11 cellular contexts compared by ENCODE assay signal in genomic region chr3:112056451-112056929, GRCh38. TPM values are rescaled to one million over a fixed set of nuclear protein-coding genes. Genes with fewer than 3 reads are reported as not detected.
A peak's percentile ranks its signal among the peaks of the same experiment; 100 is the strongest.
DNase-seq lines count a peak whose midpoint lies in the region; ATAC-seq, FAIRE-seq and TF ChIP-seq lines count a peak whose summit lies in the region.
"Had no signal": no experiment of that assay in that cellular context is flagged by ENCODE, and none has a peak within 500 bp of the region (broad histone marks: within the 10 kb centered on the region; RNA-seq: fewer than 3 reads in every experiment).

No MANE protein-coding gene starts in this region.

- DNase-seq in A549 (ENCODE audit: low read depth in 1 of 2, low spot score in 1 of 2) (peak in 1 of 2 experiments; percentile 26), GM04504 (ENCODE audit: low read depth) (peak; percentile 10), fibroblast of the aortic adventitia (ENCODE audit: low read depth) (peak; percentile 67), NCI-H2081 (lab: John Stamatoyannopoulos, UW) (no peak), medulla oblongata (ENCODE audit: extremely low spot score) (no peak)
- peak; percentile 9 to 31 for DNase-seq in activated CD4-positive, alpha-beta T cell treated with anti-CD3 and anti-CD28 coated beads, Interleukin-2, amount 50 U/mL, for 48 hours
- DNase-seq: effector CD4-positive, alpha-beta T cell; NCI-H1694; T1000 had no signal

- peak; percentile 55 to 66; a peak in 4 of 6 replicates for ATAC-seq in A549
- no peak for ATAC-seq in GM19397 (IDR thresholded peaks at IDR 0.05; ENCODE audit: unreplicated experiment)
- ATAC-seq in HG03196 (IDR thresholded peaks at IDR 0.05; ENCODE audit: unreplicated experiment), result no peak

- 65% methylated on average over 6 of the region's 6 CpGs for WGBS in A549 (ENCODE audit: missing lambda C conversion rate)

- TF ChIP-seq RAD21 in A549 (conservative IDR thresholded peaks at IDR 0.05 in 1 of 2, IDR thresholded peaks at IDR 0.05 in 1 of 2), result no peak

- no peak for TF ChIP-seq POLR2A in A549 (IDR thresholded peaks at IDR 0.05; ENCODE audit: low read length)

- H3K4me2 ChIP-seq in A549, result peak overlapping the region; percentile 28

- H3K4me3 ChIP-seq in A549 (no peak overlapping the region), fibroblast of the aortic adventitia (ENCODE audit: low read depth, low read length) (no peak overlapping the region)

- 0 out of 6 replicates have a peak overlapping the region, but pooled peaks of 1 of the 2 experiments have one; percentile 42 for H3K27ac ChIP-seq in A549

- no peak for TF ChIP-seq EP300 in A549 (IDR thresholded peaks at IDR 0.05)

- FAIRE-seq in A549 (lab: Jason Lieb, UNC), result no peak

- peaks cover 15% of the 10 kb centered on the region for H3K4me1 ChIP-seq in A549

- TF ChIP-seq CTCF in A549 (IDR thresholded peaks at IDR 0.05), result no peak
- no peak for TF ChIP-seq CTCF in fibroblast of the aortic adventitia (IDR thresholded peaks at IDR 0.05; ENCODE audit: insufficient read depth, low read length)

- H3K9me3 ChIP-seq in A549, result no peaks in the 10 kb centered on the region

- POLR2A ChIA-PET in A549 (lab: Yijun Ruan, JAX), result no interaction called here

- CTCF ChIA-PET in A549 (lab: Yijun Ruan, JAX), result interaction anchor here (1.0 to 3.7 kb wide), 3 partner anchors 12 to 78 kb away, joined by 3 to 17 read pairs (median 4); partner anchors contain the start of gene ABHD10

TF ChIP-seq in A549, 52 proteins besides CTCF, POLR2A, EP300 and RAD21:
- TF ChIP-seq PBX3 (IDR thresholded peaks at IDR 0.05) (no peak), FOSL2 (IDR thresholded peaks at IDR 0.05) (no peak), FOSL2 (CRISPR knock-in tag; IDR thresholded peaks at IDR 0.05) (peak; percentile 51), RFX5 (IDR thresholded peaks at IDR 0.05) (no peak), RNF2 (IDR thresholded peaks at IDR 0.05; ENCODE audit: borderline replicate concordance, low read depth) (no peak), KDM1A (IDR thresholded peaks at IDR 0.05; ENCODE audit: low read depth) (no peak), KDM5A (IDR thresholded peaks at IDR 0.05) (no peak), SREBF2 (IDR thresholded peaks at IDR 0.05) (no peak)

RNA-seq across cellular contexts. Expression of gene TMPRSS7, which starts 22.0 kb away (rescaled TPM):
- polyA plus RNA-seq in A549 (2011; rRNA removed), result 0.04 TPM in 2 replicates
- 0.03 and 0.06 TPM in 2 replicates for polyA plus RNA-seq in A549 (2012; cell fraction: cytosol; rRNA removed)
- polyA plus RNA-seq in A549 (2012; cell fraction: nucleus; rRNA removed), result 0.04 TPM in 1 of 2 replicates, not detected in the other
- 0.05 to 0.09 TPM (median 0.05 TPM) in 3 replicates for polyA plus RNA-seq in A549 (2017; fragmentation: RNase III; extraction: RNeasy Plus Mini Kit Qiagen cat#74134 plus additional on column Dnase treatment)
- 0.10 TPM in 1 of 2 replicates, not detected in the other for polyA minus RNA-seq in A549 (2011; rRNA and poly(A)+ RNA removed)
- not detected in 2 replicates for total RNA-seq in fibroblast of the aortic adventitia (ENCODE audit: low replicate concordance)

RNA-seq across cellular contexts. Expression of gene C3orf52, which starts 29.7 kb away (rescaled TPM):
- polyA plus RNA-seq in A549 (2011; rRNA removed) (10.3 and 11.5 TPM in 2 replicates), A549 (2017; fragmentation: RNase III; extraction: RNeasy Plus Mini Kit Qiagen cat#74134 plus additional on column Dnase treatment) (7.0 to 7.7 TPM (median 7.5 TPM) in 3 replicates)
- 3.3 and 3.8 TPM in 2 replicates for polyA plus RNA-seq in A549 (2012; cell fraction: cytosol; rRNA removed)
- polyA plus RNA-seq in A549 (2012; cell fraction: nucleus; rRNA removed), result 3.2 and 9.3 TPM in 2 replicates
- polyA minus RNA-seq in A549 (2011; rRNA and poly(A)+ RNA removed), result 11.5 and 14.5 TPM in 2 replicates
- 4.4 and 10.7 TPM in 2 replicates for total RNA-seq in fibroblast of the aortic adventitia (ENCODE audit: low replicate concordance)

RNA-seq across cellular contexts. Expression of gene TAGLN3, which starts 57.8 kb away (rescaled TPM):
- polyA plus RNA-seq in A549 (2011; rRNA removed) (not detected in 2 replicates), A549 (2017; fragmentation: RNase III; extraction: RNeasy Plus Mini Kit Qiagen cat#74134 plus additional on column Dnase treatment) (not detected in 3 replicates)
- 0.08 TPM in 1 of 2 replicates, not detected in the other for polyA plus RNA-seq in A549 (2012; cell fraction: cytosol; rRNA removed)
- polyA plus RNA-seq in A549 (2012; cell fraction: nucleus; rRNA removed), result 0.10 TPM in 1 of 2 replicates, not detected in the other
- polyA minus RNA-seq in A549 (2011; rRNA and poly(A)+ RNA removed), result not detected in 2 replicates
- total RNA-seq in fibroblast of the aortic adventitia (ENCODE audit: low replicate concordance), result not detected in 2 replicates

Comparison
In these comparisons a context has a peak if more than half of its experiments do, and no peak if none do; other contexts are left out.
1. ATAC-seq: peak in A549 (2 of 2); none in GM19397 (single experiment) and HG03196 (single experiment).
2. DNase-seq: peak in GM04504 (single experiment), activated CD4-positive, alpha-beta T cell treated with anti-CD3 and anti-CD28 coated beads, Interleukin-2, amount 50 U/mL, for 48 hours (2 of 2) and fibroblast of the aortic adventitia (single experiment); none in NCI-H2081 (0 of 2) and medulla oblongata (single experiment).